Comparison of ENCODE assay signal across 9 cellular contexts in the genomic region with DNA sequence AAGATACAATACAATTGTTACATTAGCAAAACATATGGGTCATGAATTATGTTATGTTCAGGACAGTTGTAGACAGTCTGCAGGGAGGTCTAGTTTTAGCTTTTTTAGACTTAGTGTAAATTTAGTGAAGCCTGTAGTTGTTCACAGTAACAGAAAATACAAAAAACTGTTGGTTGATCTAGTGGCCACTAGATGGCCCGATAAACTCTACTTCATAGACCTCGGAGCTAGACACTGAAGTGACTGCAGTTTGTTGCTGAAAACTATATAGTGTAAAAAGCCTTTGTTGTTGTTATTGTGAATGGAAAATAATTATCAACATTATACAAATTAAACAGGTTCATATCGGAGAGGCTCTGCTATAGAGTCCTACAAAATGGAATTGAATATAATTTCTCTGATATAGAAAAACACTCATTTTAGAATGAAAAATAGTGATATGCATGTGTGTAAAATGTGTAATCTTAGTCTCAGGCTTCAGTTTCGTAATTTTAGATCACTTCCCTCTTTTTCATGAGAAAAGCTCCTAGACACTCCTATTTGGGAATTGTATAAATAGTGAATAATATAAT. TPM values are rescaled to one million over a fixed set of nuclear protein-coding genes. Genes with fewer than 3 reads are reported as not detected.
DNase-seq lines count a peak whose midpoint lies in the region; ATAC-seq, FAIRE-seq and TF ChIP-seq lines count a peak whose summit lies in the region.
"Had no signal": no experiment of that assay in that cellular context is flagged by ENCODE, and none has a peak within 500 bp of the region (broad histone marks: within the 10 kb centered on the region; RNA-seq: fewer than 3 reads in every experiment).

No MANE protein-coding gene starts in this region.

- CTCF ChIA-PET in K562 (lab: Yijun Ruan, JAX; ENCODE audit: low intra/inter-chr PET ratio) = no interaction called here

- no peak overlapping the region for H3K4me3 ChIP-seq in K562
- H3K4me3 ChIP-seq in tibial artery = no peak overlapping the region

- peaks cover 4% of the 10 kb centered on the region for H3K9me3 Mint-ChIP-seq in nephron

- no peak overlapping the region for H3K9ac ChIP-seq in K562 (ENCODE audit: insufficient read depth in 1 of 2, low read depth in 2 of 2, low read length in 2 of 2)

- H3K36me3 Mint-ChIP-seq in nephron (ENCODE audit: low read depth) = no peaks in the 10 kb centered on the region

- H2AFZ ChIP-seq in K562 (ENCODE audit: low read depth, low read length) = no peak overlapping the region

- TF ChIP-seq RAD21 in K562 (CRISPR knock-in tag; conservative IDR thresholded peaks at IDR 0.05 in 1 of 2, IDR thresholded peaks at IDR 0.05 in 1 of 2) = peak; percentile 23 to 47; a peak in 3 of 4 replicates

- peaks cover 4 to 8% of the 10 kb centered on the region in 2 experiments; a peak in 2 of 5 replicates for H3K27me3 ChIP-seq in K562 (ENCODE audit: control insufficient read depth in 2 of 2, insufficient read depth in 2 of 2, low read length in 2 of 2)
- H3K27me3 ChIP-seq in tibial artery = peaks cover 0 to 9% of the 10 kb centered on the region in 2 donors

- no peak for TF ChIP-seq POLR2A in K562 (conservative IDR thresholded peaks at IDR 0.05)

- intact Hi-C loops in K562 (cut with micrococcal nuclease) (no loop called here), tibial artery (cut with DNase I; ENCODE audit: low total_unique reads) (no loop called here)

- POLR2A ChIA-PET in K562 (lab: Yijun Ruan, JAX) = interaction anchor here (0.6 to 1.0 kb wide), 2 partner anchors 10 to 33 kb away, joined by 3 to 4 read pairs; no protein-coding TSS in a partner anchor

- DNase-seq in NAMALWA (ENCODE audit: low spot score) = peak; percentile 46
- DNase-seq in K562 (ENCODE audit: extremely low read depth in 1 of 4, low spot score in 3 of 4) = peak; percentile 10 to 34 (median 15)
- no peak for DNase-seq in tibial artery
- no peak for DNase-seq in NCI-H345 treated with DMSO at 0.1 percent for 48 hours (lab: John Stamatoyannopoulos, UW; ENCODE audit: unreplicated experiment)
- DNase-seq in substantia nigra (lab: John Stamatoyannopoulos, UW) = no peak
- DNase-seq: activated CD4-positive, alpha-beta memory T cell treated with anti-CD3 and anti-CD28 coated beads, Interleukin-2, amount 10 ng/mL, durations not matched to agents 7 days and 5 days had no signal

- no peaks in the 10 kb centered on the region for H3K9me1 ChIP-seq in K562 (ENCODE audit: control insufficient read depth, insufficient read depth, low read length)

- H3K4me3 Mint-ChIP-seq in nephron = peak overlapping the region in 1 of 3 experiments; percentile 6
- H3K4me3 Mint-ChIP-seq: activated CD4-positive, alpha-beta memory T cell treated with anti-CD3 and anti-CD28 coated beads, Interleukin-2, amount 10 ng/mL, durations not matched to agents 7 days and 5 days had no signal

- H3K36me3 ChIP-seq in K562 (ENCODE audit: control insufficient read depth, insufficient read depth, low read length) (no peaks in the 10 kb centered on the region), tibial artery (no peaks in the 10 kb centered on the region)

- H3K4me1 ChIP-seq in K562 (replicated peaks in 1 of 2; ENCODE audit: control insufficient read depth in 2 of 2, insufficient read depth in 2 of 2, low read length in 2 of 2) = no peaks in the 10 kb centered on the region
- H3K4me1 ChIP-seq in tibial artery = no peaks in the 10 kb centered on the region

- no peak for TF ChIP-seq EP300 in K562 (IDR thresholded peaks at IDR 0.05; ENCODE audit: low read length)

- TF ChIP-seq CTCF in GM12872 (IDR thresholded peaks at IDR 0.05; ENCODE audit: insufficient read depth, low read depth, low read length) = peak; percentile 44; the same call in 2 of the 3 replicates
- TF ChIP-seq CTCF in K562 (IDR thresholded peaks at IDR 0.05 in 2 of 3, conservative IDR thresholded peaks at IDR 0.05 in 1 of 3; ENCODE audit: insufficient read depth in 2 of 3, low read depth in 1 of 3, low read length in 3 of 3) = peak; percentile 8 to 57 (median 53); a peak in 5 of 6 replicates
- peak in 2 of 3 experiments; percentile 35 to 56 for TF ChIP-seq CTCF in nephron (IDR thresholded peaks at IDR 0.05; ENCODE audit: unreplicated experiment in 3 of 3)
- TF ChIP-seq CTCF in tibial artery (IDR thresholded peaks at IDR 0.05) = no peak

- H3K9me3 ChIP-seq in K562 (replicated peaks; ENCODE audit: control insufficient read depth, insufficient read depth, low read depth, low read length) = no peaks in the 10 kb centered on the region
- H3K9me3 ChIP-seq in tibial artery = no peaks in the 10 kb centered on the region

- H3K4me2 ChIP-seq in K562 (ENCODE audit: insufficient read depth, low read length) = no peak overlapping the region

- no peaks in the 10 kb centered on the region for H3K79me2 ChIP-seq in K562 (ENCODE audit: control insufficient read depth, insufficient read depth, low read length)

- H3K27ac ChIP-seq in K562 (ENCODE audit: extremely low read depth, low read depth, low read length) (no peak overlapping the region), tibial artery (no peak overlapping the region), substantia nigra (ENCODE audit: low read depth, low read length, poor library complexity, severe bottlenecking) (no peak overlapping the region)

- H4K20me1 ChIP-seq in K562 (replicated peaks; ENCODE audit: control insufficient read depth, insufficient read depth, low read length) = no peaks in the 10 kb centered on the region

- ATAC-seq in K562 (peak; percentile 90), HG02678 (IDR thresholded peaks at IDR 0.05; ENCODE audit: unreplicated experiment) (no peak)

- no peak overlapping the region for H3K27ac Mint-ChIP-seq in nephron
- H3K27ac Mint-ChIP-seq: activated CD4-positive, alpha-beta memory T cell treated with anti-CD3 and anti-CD28 coated beads, Interleukin-2, amount 10 ng/mL, durations not matched to agents 7 days and 5 days had no signal

- WGBS in K562 (ENCODE audit: insufficient coverage, low coverage, missing lambda C conversion rate) = 6% methylated on average over 4 of the region's 4 CpGs

- no TSS peak for BruUV-seq in K562 (replicated peaks; lab: Mats Ljungman, UMichigan)

- H3K4me1 Mint-ChIP-seq in nephron = no peaks in the 10 kb centered on the region
- H3K4me1 Mint-ChIP-seq: activated CD4-positive, alpha-beta memory T cell treated with anti-CD3 and anti-CD28 coated beads, Interleukin-2, amount 10 ng/mL, durations not matched to agents 7 days and 5 days had no signal

- in situ Hi-C loops in K562 (cut with MboI) = no loop called here

- peak; percentile 75 for FAIRE-seq in K562 (lab: Jason Lieb, UNC)

- peaks cover 5% of the 10 kb centered on the region for H3K27me3 Mint-ChIP-seq in nephron (ENCODE audit: low read depth)
- H3K27me3 Mint-ChIP-seq: activated CD4-positive, alpha-beta memory T cell treated with anti-CD3 and anti-CD28 coated beads, Interleukin-2, amount 10 ng/mL, durations not matched to agents 7 days and 5 days had no signal

TF ChIP-seq in K562, 482 proteins besides CTCF, POLR2A, EP300 and RAD21 (continues in another document):
- TF ChIP-seq, protein P1, sequence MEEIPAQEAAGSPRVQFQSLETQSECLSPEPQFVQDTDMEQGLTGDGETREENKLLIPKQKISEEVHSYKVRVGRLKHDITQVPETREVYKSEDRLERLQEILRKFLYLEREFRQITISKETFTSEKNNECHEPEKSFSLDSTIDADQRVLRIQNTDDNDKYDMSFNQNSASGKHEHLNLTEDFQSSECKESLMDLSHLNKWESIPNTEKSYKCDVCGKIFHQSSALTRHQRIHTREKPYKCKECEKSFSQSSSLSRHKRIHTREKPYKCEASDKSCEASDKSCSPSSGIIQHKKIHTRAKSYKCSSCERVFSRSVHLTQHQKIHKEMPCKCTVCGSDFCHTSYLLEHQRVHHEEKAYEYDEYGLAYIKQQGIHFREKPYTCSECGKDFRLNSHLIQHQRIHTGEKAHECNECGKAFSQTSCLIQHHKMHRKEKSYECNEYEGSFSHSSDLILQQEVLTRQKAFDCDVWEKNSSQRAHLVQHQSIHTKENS (CRISPR knock-in tag; IDR thresholded peaks at IDR 0.05) = no peak

RNA-seq across cellular contexts. Expression of a gene that starts 18.3 kb away (rescaled TPM):
- total RNA-seq in K562 (2011; cell fraction: chromatin; rRNA removed; ENCODE audit: low replicate concordance) = not detected in 2 replicates
- not detected in 2 replicates for total RNA-seq in K562 (2011; cell fraction: nucleolus; rRNA removed)
- not detected in 2 replicates for total RNA-seq in K562 (2011; cell fraction: nucleoplasm; rRNA removed)
- not detected in 2 replicates for total RNA-seq in K562 (2014; rRNA removed)
- total RNA-seq in K562 (2014; rRNA removed; fragmentation: Illumina TruSeq; extraction: Trizol) = not detected in 2 replicates
- total RNA-seq in K562 (2015; rRNA removed; fragmentation: Illumina TruSeq; extraction: Trizol) = not detected in 2 replicates
- total RNA-seq in K562 (2021) = not detected in 2 replicates
- not detected in 2 replicates for polyA plus RNA-seq in K562 (2011; rRNA removed)
- polyA plus RNA-seq in K562 (2011; cell fraction: cytosol; rRNA removed) = not detected in 2 replicates
- polyA plus RNA-seq in K562 (2011; cell fraction: nucleus; rRNA removed) = not detected in 2 replicates
- not detected in 2 replicates for polyA plus RNA-seq in K562 (2012)
- not detected in 2 replicates for polyA plus RNA-seq in K562 (2014; fragmentation: Illumina TruSeq; extraction: Trizol)
- not detected for polyA plus RNA-seq in K562 (2014; fragmentation: Nextera tagmentation; extraction: Ambion mirVana)
- polyA plus RNA-seq in K562 (2014; rRNA removed) = not detected in 2 replicates
- not detected in 2 replicates for polyA minus RNA-seq in K562 (2011; rRNA and poly(A)+ RNA removed)
- not detected in 2 replicates for polyA minus RNA-seq in K562 (2011; cell fraction: cytosol; rRNA and poly(A)+ RNA removed)
- polyA minus RNA-seq in K562 (2011; cell fraction: nucleus; rRNA and poly(A)+ RNA removed) = not detected in 2 replicates
- total RNA-seq: activated CD4-positive, alpha-beta memory T cell treated with anti-CD3 and anti-CD28 coated beads, Interleukin-2, amount 10 ng/mL, durations not matched to agents 7 days and 5 days had no signal

RNA-seq across cellular contexts. Expression of a gene that starts 57.8 kb away (rescaled TPM):
- 1.1 TPM in 2 replicates for total RNA-seq in K562 (2011; cell fraction: chromatin; rRNA removed; ENCODE audit: low replicate concordance)
- total RNA-seq in K562 (2011; cell fraction: nucleolus; rRNA removed) = 2.2 and 2.5 TPM in 2 replicates
- 1.6 and 1.8 TPM in 2 replicates for total RNA-seq in K562 (2011; cell fraction: nucleoplasm; rRNA removed)
- 5.7 and 6.0 TPM in 2 replicates for total RNA-seq in K562 (2014; rRNA removed)
- total RNA-seq in K562 (2014; rRNA removed; fragmentation: Illumina TruSeq; extraction: Trizol) = 0.93 and 1.2 TPM in 2 replicates
- total RNA-seq in K562 (2015; rRNA removed; fragmentation: Illumina TruSeq; extraction: Trizol) = 2.6 and 3.1 TPM in 2 replicates
- total RNA-seq in K562 (2021) = 3.1 and 3.8 TPM in 2 replicates
- 0.14 and 2.1 TPM in 2 replicates for polyA plus RNA-seq in K562 (2011; rRNA removed)
- 0.44 and 5.8 TPM in 2 replicates for polyA plus RNA-seq in K562 (2011; cell fraction: cytosol; rRNA removed)
- 0.70 TPM in 1 of 2 replicates, not detected in the other for polyA plus RNA-seq in K562 (2011; cell fraction: nucleus; rRNA removed)
- polyA plus RNA-seq in K562 (2012) = 5.1 and 9.2 TPM in 2 replicates
- polyA plus RNA-seq in K562 (2014; fragmentation: Illumina TruSeq; extraction: Trizol) = 1.3 and 1.7 TPM in 2 replicates
- under 1 TPM; 0.52 to 0.69 TPM for polyA plus RNA-seq in K562 (2014; fragmentation: Nextera tagmentation; extraction: Ambion mirVana)
- polyA plus RNA-seq in K562 (2014; rRNA removed) = 2.4 and 3.6 TPM in 2 replicates
- polyA minus RNA-seq in K562 (2011; rRNA and poly(A)+ RNA removed) = 0.18 and 1.2 TPM in 2 replicates
- 0.95 TPM in 1 of 2 replicates, not detected in the other for polyA minus RNA-seq in K562 (2011; cell fraction: cytosol; rRNA and poly(A)+ RNA removed)
- 0.40 TPM in 1 of 2 replicates, not detected in the other for polyA minus RNA-seq in K562 (2011; cell fraction: nucleus; rRNA and poly(A)+ RNA removed)

Comparison
In these comparisons a context has a peak if more than half of its experiments do, and no peak if none do; other contexts are left out.
1. CTCF ChIP-seq: peak in GM12872 (single experiment), K562 (3 of 3) and nephron (2 of 3); none in tibial artery (0 of 2).
2. DNase-seq: peak in NAMALWA (single experiment) and K562 (4 of 4); none in tibial artery (0 of 2), NCI-H345 treated with DMSO at 0.1 percent for 48 hours (single experiment) and substantia nigra (0 of 49).